Comparison of ENCODE assay signal across 8 cellular contexts in genomic region chr1:6208723-6209660, GRCh38. TPM values are rescaled to one million over a fixed set of nuclear protein-coding genes. Genes with fewer than 3 reads are reported as not detected.
A peak's percentile ranks its signal among the peaks of the same experiment; 100 is the strongest.
DNase-seq lines count a peak whose midpoint lies in the region; ATAC-seq and TF ChIP-seq lines count a peak whose summit lies in the region.

No MANE protein-coding gene starts in this region.

- intact Hi-C loops in CD8-positive, alpha-beta T cell (cut with DNase I, micrococcal nuclease): no loop called here
- intact Hi-C loops in heart right ventricle (cut with DNase I): loop anchor here in 6 of 10 donors (2.0 to 10.0 kb wide), 4 partner anchors 14 to 217 kb away; partner anchors contain the start of genes HES3 (in 3 of the 6) and NPHP4 (in 1 of the 6)

- H3K4me1 ChIP-seq in CD8-positive, alpha-beta T cell (ENCODE audit: insufficient read depth, low read length): peaks cover 19% of the 10 kb centered on the region
- H3K4me1 ChIP-seq in heart right ventricle: peaks cover 20 to 82% (median 48%) of the 10 kb centered on the region in 9 donors

- POLR2A ChIA-PET in CD8-positive, alpha-beta T cell (lab: Charles Lee): interaction anchor here (0.7 kb wide), 1 partner anchor 11 kb away, joined by 4 read pairs; no protein-coding TSS in a partner anchor

- WGBS in heart right ventricle, 2 donors: 3 to 8% methylated on average over 99 of the region's 99 CpGs

- peak overlapping the region; percentile 60 for H3K4me3 Mint-ChIP-seq in CD8-positive, alpha-beta T cell
- peak overlapping the region; percentile 48 to 90 (median 72) for H3K4me3 Mint-ChIP-seq in IgD-negative memory B cell
- peak overlapping the region; percentile 74 for H3K4me3 Mint-ChIP-seq in activated T-helper 17 cell treated with anti-CD3 and anti-CD28 coated beads, Interleukin-2, amount 50 U/mL, for 72 hours

- TF ChIP-seq CTCF in CD8-positive, alpha-beta T cell (IDR thresholded peaks at IDR 0.05): no peak
- peak; percentile 37 to 64 (median 50) for TF ChIP-seq CTCF in heart right ventricle (IDR thresholded peaks at IDR 0.05)

- H3K27me3 ChIP-seq in CD8-positive, alpha-beta T cell (ENCODE audit: insufficient read depth, low read length): peaks cover 5% of the 10 kb centered on the region
- peaks cover 0 to 44% (median 0%) of the 10 kb centered on the region in 7 donors for H3K27me3 ChIP-seq in heart right ventricle

- peak; percentile 11 for ATAC-seq in CD8-positive, alpha-beta T cell
- peak; percentile 25 for ATAC-seq in activated T-helper 17 cell treated with anti-CD3 and anti-CD28 coated beads, Interleukin-2, amount 50 U/mL, for 72 hours (replicated peaks)
- ATAC-seq in heart right ventricle: peak in 6 of 8 donors; percentile 13 to 51 (median 32)
- no peak for ATAC-seq in HG03439 (IDR thresholded peaks at IDR 0.05; ENCODE audit: unreplicated experiment)

- peaks cover 11% of the 10 kb centered on the region for H3K4me1 Mint-ChIP-seq in CD8-positive, alpha-beta T cell (ENCODE audit: low read depth)
- peaks cover 9 to 20% (median 11%) of the 10 kb centered on the region in 3 donors for H3K4me1 Mint-ChIP-seq in IgD-negative memory B cell
- H3K4me1 Mint-ChIP-seq in activated T-helper 17 cell treated with anti-CD3 and anti-CD28 coated beads, Interleukin-2, amount 50 U/mL, for 72 hours: no peaks in the 10 kb centered on the region

- CTCF ChIA-PET in CD8-positive, alpha-beta T cell (lab: Charles Lee): interaction anchor here (1.9 kb wide), 1 partner anchor 11 kb away, joined by 4 read pairs; no protein-coding TSS in a partner anchor

- no peaks in the 10 kb centered on the region for H3K36me3 Mint-ChIP-seq in CD8-positive, alpha-beta T cell
- H3K36me3 Mint-ChIP-seq in IgD-negative memory B cell: peaks cover 1% of the 10 kb centered on the region
- no peaks in the 10 kb centered on the region for H3K36me3 Mint-ChIP-seq in activated T-helper 17 cell treated with anti-CD3 and anti-CD28 coated beads, Interleukin-2, amount 50 U/mL, for 72 hours (ENCODE audit: low read depth)

- no peak overlapping the region for H3K27ac ChIP-seq in CD8-positive, alpha-beta T cell (ENCODE audit: low read depth, low read length)
- peak overlapping the region in 7 of 10 donors; percentile 8 to 99 (median 50) for H3K27ac ChIP-seq in heart right ventricle

- no peaks in the 10 kb centered on the region for H3K9me3 ChIP-seq in CD8-positive, alpha-beta T cell (ENCODE audit: low read length)
- H3K9me3 ChIP-seq in heart right ventricle: no peaks in the 10 kb centered on the region

- H3K4me3 ChIP-seq in CD8-positive, alpha-beta T cell (ENCODE audit: low read depth, low read length): no peak overlapping the region
- peak overlapping the region in 9 of 10 donors; percentile 29 to 62 (median 50) for H3K4me3 ChIP-seq in heart right ventricle

- no peak for DNase-seq in CD8-positive, alpha-beta T cell
- peak in 1 of 2 donors; percentile 63 for DNase-seq in heart right ventricle
- DNase-seq in retina: peak; percentile 82
- no peak for DNase-seq in LoVo (ENCODE audit: low spot score)
- no peak for DNase-seq in kidney tubule cell (ENCODE audit: low spot score)

- peaks cover 21% of the 10 kb centered on the region for H3K27me3 Mint-ChIP-seq in CD8-positive, alpha-beta T cell (ENCODE audit: low read depth)
- peaks cover 37% of the 10 kb centered on the region for H3K27me3 Mint-ChIP-seq in IgD-negative memory B cell
- H3K27me3 Mint-ChIP-seq in activated T-helper 17 cell treated with anti-CD3 and anti-CD28 coated beads, Interleukin-2, amount 50 U/mL, for 72 hours: no peaks in the 10 kb centered on the region

- no peaks in the 10 kb centered on the region for H3K9me3 Mint-ChIP-seq in CD8-positive, alpha-beta T cell
- H3K9me3 Mint-ChIP-seq in IgD-negative memory B cell: no peaks in the 10 kb centered on the region
- no peaks in the 10 kb centered on the region for H3K9me3 Mint-ChIP-seq in activated T-helper 17 cell treated with anti-CD3 and anti-CD28 coated beads, Interleukin-2, amount 50 U/mL, for 72 hours

- no peaks in the 10 kb centered on the region for H3K36me3 ChIP-seq in CD8-positive, alpha-beta T cell (ENCODE audit: insufficient read depth, low read length)
- peaks cover 0 to 48% (median 5%) of the 10 kb centered on the region in 9 donors for H3K36me3 ChIP-seq in heart right ventricle

- H3K27ac Mint-ChIP-seq in CD8-positive, alpha-beta T cell: no peak overlapping the region
- H3K27ac Mint-ChIP-seq in IgD-negative memory B cell: no peak overlapping the region
- no peak overlapping the region for H3K27ac Mint-ChIP-seq in activated T-helper 17 cell treated with anti-CD3 and anti-CD28 coated beads, Interleukin-2, amount 50 U/mL, for 72 hours

RNA-seq across cellular contexts. Expression of gene RNF207, which starts 3.1 kb away (rescaled TPM):
- 1 to 10 TPM; 5.1 to 5.2 TPM for total RNA-seq in CD8-positive, alpha-beta T cell
- 0.23 TPM for polyA plus RNA-seq in IgD-negative memory B cell
- total RNA-seq in activated T-helper 17 cell treated with anti-CD3 and anti-CD28 coated beads, Interleukin-2, amount 50 U/mL, for 72 hours: 10 to 100 TPM; 20.1 to 21.9 TPM
- 100 to 1,000 TPM in 1 of 10 donors, 10 to 100 TPM in 9; 30.6 to 101 (median 67.4) TPM for total RNA-seq in heart right ventricle
- polyA plus RNA-seq in heart right ventricle: 100 to 1,000 TPM in 1 of 2 donors, 10 to 100 TPM in 1; 16.2 to 183 TPM

RNA-seq across cellular contexts. Expression of gene RPL22, which starts 9.6 kb away (rescaled TPM):
- 100 to 1,000 TPM; 565 to 567 TPM for total RNA-seq in CD8-positive, alpha-beta T cell
- polyA plus RNA-seq in IgD-negative memory B cell (302 TPM), heart right ventricle (100 to 1,000 TPM; 295 to 639 TPM)
- total RNA-seq in activated T-helper 17 cell treated with anti-CD3 and anti-CD28 coated beads, Interleukin-2, amount 50 U/mL, for 72 hours: 100 to 1,000 TPM; 437 to 506 TPM
- total RNA-seq in heart right ventricle: 100 to 1,000 TPM; 223 to 298 (median 273) TPM

RNA-seq across cellular contexts. Expression of gene ICMT, which starts 26.8 kb away (rescaled TPM):
- total RNA-seq in CD8-positive, alpha-beta T cell: 1 to 10 TPM; 1.7 to 2.2 TPM
- 14.2 TPM for polyA plus RNA-seq in IgD-negative memory B cell
- 10 to 100 TPM; 26.7 to 62.4 TPM for total RNA-seq in activated T-helper 17 cell treated with anti-CD3 and anti-CD28 coated beads, Interleukin-2, amount 50 U/mL, for 72 hours
- 10 to 100 TPM; 47.9 to 81.0 (median 64.4) TPM for total RNA-seq in heart right ventricle
- polyA plus RNA-seq in heart right ventricle: 10 to 100 TPM; 16.5 to 38.3 TPM

RNA-seq across cellular contexts. Expression of gene CHD5, which starts 28.9 kb away (rescaled TPM):
- under 1 TPM; 0.06 to 0.30 TPM for total RNA-seq in CD8-positive, alpha-beta T cell
- not detected for polyA plus RNA-seq in IgD-negative memory B cell
- total RNA-seq in activated T-helper 17 cell treated with anti-CD3 and anti-CD28 coated beads, Interleukin-2, amount 50 U/mL, for 72 hours: 1 to 10 TPM in 1 of 2 donors, under 1 TPM in 1; 0.43 to 1.2 TPM
- total RNA-seq in heart right ventricle: under 1 TPM; 0.02 to 0.78 (median 0.25) TPM
- polyA plus RNA-seq in heart right ventricle: under 1 TPM; 0.01 to 0.07 TPM

RNA-seq across cellular contexts. Expression of gene HES3, which starts 35.0 kb away (rescaled TPM):
- total RNA-seq in CD8-positive, alpha-beta T cell: not detected
- polyA plus RNA-seq in IgD-negative memory B cell: not detected
- not detected for total RNA-seq in activated T-helper 17 cell treated with anti-CD3 and anti-CD28 coated beads, Interleukin-2, amount 50 U/mL, for 72 hours
- not detected for total RNA-seq in heart right ventricle
- polyA plus RNA-seq in heart right ventricle: not detected

Comparison
In these comparisons a context has a peak if more than half of its experiments do, and no peak if none do; other contexts are left out.
1. RNA of gene ICMT, which starts 26.8 kb away (total RNA-seq): 47.9 to 81.0 TPM in heart right ventricle and 26.7 to 62.4 TPM in activated T-helper 17 cell treated with anti-CD3 and anti-CD28 coated beads, Interleukin-2, amount 50 U/mL, for 72 hours; 1.7 to 2.2 TPM in CD8-positive, alpha-beta T cell; every median in the first group is over 4 times any median in the second.
2. intact Hi-C loops: an anchor here in heart right ventricle (2.0 to 10.0 kb wide); none called in CD8-positive, alpha-beta T cell.
3. Peak in every context shown above with its lines, with median percentiles within 50 percentile points of each other: H3K4me3 Mint-ChIP-seq.